Comparison of ENCODE assay signal across 9 cellular contexts in genomic region chr1:110746644-110747259, GRCh38.
A peak's percentile ranks its signal among the peaks of the same experiment; 100 is the strongest.
DNase-seq lines count a peak whose midpoint lies in the region; ATAC-seq, FAIRE-seq and TF ChIP-seq lines count a peak whose summit lies in the region.
"Had no signal": no experiment of that assay in that cellular context is flagged by ENCODE, and none has a peak within 500 bp of the region (broad histone marks: within the 10 kb centered on the region; RNA-seq: fewer than 3 reads in every experiment).

No MANE protein-coding gene starts in this region.

- H3K9me3 ChIP-seq in HCT116 (ENCODE audit: control insufficient read depth in 1 of 2, insufficient read depth in 1 of 2, low read depth in 1 of 2, low read length in 2 of 2) (no peaks in the 10 kb centered on the region), astrocyte (ENCODE audit: insufficient read depth, low read depth, low read length) (no peaks in the 10 kb centered on the region), left lung (no peaks in the 10 kb centered on the region)
- H3K9me3 ChIP-seq: psoas muscle had no signal

- no peaks in the 10 kb centered on the region for H3K4me1 Mint-ChIP-seq in astrocyte (ENCODE audit: low read depth, unreplicated experiment)

- H3K27ac ChIP-seq in HCT116 (ENCODE audit: low read depth, low read length) (no peak overlapping the region), astrocyte (ENCODE audit: low read depth, low read length) (no peak overlapping the region), left lung (no peak overlapping the region)
- H3K27ac ChIP-seq: psoas muscle had no signal

- no peaks in the 10 kb centered on the region for H3K79me2 ChIP-seq in HCT116 (ENCODE audit: insufficient read depth, low read length)
- H3K79me2 ChIP-seq in astrocyte (ENCODE audit: insufficient read depth, low read length): no peaks in the 10 kb centered on the region

- H3K4me2 ChIP-seq in HCT116 (ENCODE audit: low read length) (no peak overlapping the region), astrocyte (ENCODE audit: low read length) (no peak overlapping the region)

- H3K4me1 ChIP-seq in HCT116 (ENCODE audit: control insufficient read depth in 1 of 2, insufficient read depth in 2 of 2, low read length in 2 of 2) (no peaks in the 10 kb centered on the region), astrocyte (ENCODE audit: insufficient read depth, low read length) (no peaks in the 10 kb centered on the region), left lung (no peaks in the 10 kb centered on the region)
- H3K4me1 ChIP-seq: psoas muscle had no signal

- no peak overlapping the region for H3K27ac Mint-ChIP-seq in astrocyte (ENCODE audit: unreplicated experiment)

- H3K9me2 ChIP-seq in HCT116 (ENCODE audit: insufficient read depth): no peaks in the 10 kb centered on the region

- CTCF ChIA-PET in HCT116 (lab: Charles Lee): no interaction called here

- H3K27me3 ChIP-seq in HCT116 (ENCODE audit: insufficient read depth, low read length) (peaks cover 47% of the 10 kb centered on the region), astrocyte (ENCODE audit: insufficient read depth, low read length) (no peaks in the 10 kb centered on the region), left lung (peaks cover 0 to 14% of the 10 kb centered on the region in 2 donors)

- H3K4me3 Mint-ChIP-seq in astrocyte (ENCODE audit: unreplicated experiment): no peak overlapping the region

- ATAC-seq in HCT116 (no peak), left lung (peak; percentile 77), GM19463 (IDR thresholded peaks at IDR 0.05; ENCODE audit: unreplicated experiment) (no peak), GM21381 (IDR thresholded peaks at IDR 0.05; ENCODE audit: unreplicated experiment) (no peak), HG03460 (IDR thresholded peaks at IDR 0.05; ENCODE audit: unreplicated experiment) (no peak)
- ATAC-seq: psoas muscle had no signal

- peaks cover 36% of the 10 kb centered on the region for H3K27me3 Mint-ChIP-seq in astrocyte (ENCODE audit: low read depth, unreplicated experiment)

- H3K9ac ChIP-seq in HCT116 (ENCODE audit: low read length) (no peak overlapping the region), astrocyte (ENCODE audit: low read length) (no peak overlapping the region)

- no peaks in the 10 kb centered on the region for H3K36me3 ChIP-seq in HCT116 (ENCODE audit: control insufficient read depth in 1 of 2, insufficient read depth in 2 of 2, low read length in 2 of 2)
- no peaks in the 10 kb centered on the region for H3K36me3 ChIP-seq in astrocyte (ENCODE audit: insufficient read depth, low read length)
- no peaks in the 10 kb centered on the region for H3K36me3 ChIP-seq in left lung

- H3K4me3 ChIP-seq in HCT116 (replicated peaks in 1 of 2; ENCODE audit: low read depth in 1 of 2, low read length in 2 of 2): no peak overlapping the region
- H3K4me3 ChIP-seq in astrocyte (ENCODE audit: insufficient read depth, low read depth, low read length): no peak overlapping the region
- no peak overlapping the region for H3K4me3 ChIP-seq in left lung
- H3K4me3 ChIP-seq: psoas muscle had no signal

- no peaks in the 10 kb centered on the region for H3K36me3 Mint-ChIP-seq in astrocyte (ENCODE audit: low read depth, unreplicated experiment)

- POLR2A ChIA-PET in HCT116 (lab: Charles Lee): no interaction called here

- FAIRE-seq in astrocyte (lab: Jason Lieb, UNC): peak; percentile 9

- intact Hi-C loops in HCT116 (cut with micrococcal nuclease): no loop called here
- intact Hi-C loops in left lung (cut with DNase I): no loop called here

- no peak overlapping the region for H2AFZ ChIP-seq in HCT116 (ENCODE audit: low read depth, low read length, poor library complexity, severe bottlenecking)
- no peak overlapping the region for H2AFZ ChIP-seq in astrocyte (ENCODE audit: low read depth, low read length)

- no peak for TF ChIP-seq RAD21 in HCT116 (IDR thresholded peaks at IDR 0.05; ENCODE audit: low read depth)

- TF ChIP-seq CTCF in HCT116 (IDR thresholded peaks at IDR 0.05 in 2 of 3, conservative IDR thresholded peaks at IDR 0.05 in 1 of 3; ENCODE audit: borderline replicate concordance in 1 of 3, insufficient read depth in 1 of 3, low read depth in 2 of 3, low read length in 2 of 3) (no peak), astrocyte (IDR thresholded peaks at IDR 0.05; ENCODE audit: insufficient read depth, low read depth, low read length) (no peak), left lung (IDR thresholded peaks at IDR 0.05) (no peak)

- no peak for DNase-seq in HCT116 (ENCODE audit: low read depth, low spot score)
- DNase-seq in SW480 (ENCODE audit: low spot score): peak; percentile 27
- peak; percentile 18 for DNase-seq in astrocyte (ENCODE audit: low read depth)
- peak in 1 of 2 donors; percentile 48 for DNase-seq in left lung
- DNase-seq in stimulated activated CD8-positive, alpha-beta memory T cell treated with anti-CD3 and anti-CD28 coated beads, Interleukin-4, amount 100 ng/mL, for 24 hours (ENCODE audit: low read depth): peak; percentile 27

- H3K9me3 Mint-ChIP-seq in astrocyte (ENCODE audit: unreplicated experiment): no peaks in the 10 kb centered on the region

- BruUV-seq in HCT116 (replicated peaks; lab: Mats Ljungman, UMichigan): no TSS peak

- TF ChIP-seq POLR2A in HCT116 (IDR thresholded peaks at IDR 0.05; ENCODE audit: borderline replicate concordance, extremely low read depth, insufficient read depth, insufficient read length): no peak

- RAD21 ChIA-PET in HCT116 (lab: Charles Lee; ENCODE audit: low non-redundant PET in 1 of 2, low total read pairs in 2 of 2, uncharacterized antibody in 2 of 2, unreplicated experiment in 2 of 2): no interaction called here

- H4K20me1 ChIP-seq in HCT116 (ENCODE audit: insufficient read depth) (no peaks in the 10 kb centered on the region), astrocyte (ENCODE audit: insufficient read depth, low read length) (no peaks in the 10 kb centered on the region)

TF ChIP-seq in HCT116, 20 proteins besides CTCF, POLR2A, EP300 and RAD21 (continues in another document):
- no peak for TF ChIP-seq FOSL1 (IDR thresholded peaks at IDR 0.05; ENCODE audit: low read depth)
- TF ChIP-seq, protein P1, sequence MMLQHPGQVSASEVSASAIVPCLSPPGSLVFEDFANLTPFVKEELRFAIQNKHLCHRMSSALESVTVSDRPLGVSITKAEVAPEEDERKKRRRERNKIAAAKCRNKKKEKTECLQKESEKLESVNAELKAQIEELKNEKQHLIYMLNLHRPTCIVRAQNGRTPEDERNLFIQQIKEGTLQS (IDR thresholded peaks at IDR 0.05): no peak
- TF ChIP-seq TCF7L2 (IDR thresholded peaks at IDR 0.05; ENCODE audit: borderline replicate concordance, extremely low read depth, insufficient read depth, insufficient read length): peak; percentile 69
- TF ChIP-seq EZH2phosphoT487 (IDR thresholded peaks at IDR 0.05; ENCODE audit: borderline replicate concordance): no peak
- no peak for TF ChIP-seq MAX (IDR thresholded peaks at IDR 0.05)
- TF ChIP-seq, protein P2, sequence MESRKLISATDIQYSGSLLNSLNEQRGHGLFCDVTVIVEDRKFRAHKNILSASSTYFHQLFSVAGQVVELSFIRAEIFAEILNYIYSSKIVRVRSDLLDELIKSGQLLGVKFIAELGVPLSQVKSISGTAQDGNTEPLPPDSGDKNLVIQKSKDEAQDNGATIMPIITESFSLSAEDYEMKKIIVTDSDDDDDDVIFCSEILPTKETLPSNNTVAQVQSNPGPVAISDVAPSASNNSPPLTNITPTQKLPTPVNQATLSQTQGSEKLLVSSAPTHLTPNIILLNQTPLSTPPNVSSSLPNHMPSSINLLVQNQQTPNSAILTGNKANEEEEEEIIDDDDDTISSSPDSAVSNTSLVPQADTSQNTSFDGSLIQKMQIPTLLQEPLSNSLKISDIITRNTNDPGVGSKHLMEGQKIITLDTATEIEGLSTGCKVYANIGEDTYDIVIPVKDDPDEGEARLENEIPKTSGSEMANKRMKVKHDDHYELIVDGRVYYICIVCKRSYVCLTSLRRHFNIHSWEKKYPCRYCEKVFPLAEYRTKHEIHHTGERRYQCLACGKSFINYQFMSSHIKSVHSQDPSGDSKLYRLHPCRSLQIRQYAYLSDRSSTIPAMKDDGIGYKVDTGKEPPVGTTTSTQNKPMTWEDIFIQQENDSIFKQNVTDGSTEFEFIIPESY (IDR thresholded peaks at IDR 0.05; ENCODE audit: extremely low read depth, insufficient replicate concordance, low read length): no peak
- TF ChIP-seq ZFX (IDR thresholded peaks at IDR 0.05): no peak
- TF ChIP-seq ZNF274 (IDR thresholded peaks at IDR 0.05; ENCODE audit: low read depth, low read length): no peak
- no peak for TF ChIP-seq SRF (IDR thresholded peaks at IDR 0.05; ENCODE audit: low read depth)
- TF ChIP-seq CEBPB (IDR thresholded peaks at IDR 0.05; ENCODE audit: low read depth): no peak
- no peak for TF ChIP-seq POLR2AphosphoS5 (IDR thresholded peaks at IDR 0.05; ENCODE audit: low read depth, low read length)
- TF ChIP-seq REST (IDR thresholded peaks at IDR 0.05; ENCODE audit: low read depth): peak; percentile 93
- no peak for TF ChIP-seq EGR1 (IDR thresholded peaks at IDR 0.05; ENCODE audit: low read depth)
- no peak for TF ChIP-seq EZH2 (IDR thresholded peaks at IDR 0.05)
